Comparison of ENCODE assay signal across 9 cellular contexts in the genomic region with DNA sequence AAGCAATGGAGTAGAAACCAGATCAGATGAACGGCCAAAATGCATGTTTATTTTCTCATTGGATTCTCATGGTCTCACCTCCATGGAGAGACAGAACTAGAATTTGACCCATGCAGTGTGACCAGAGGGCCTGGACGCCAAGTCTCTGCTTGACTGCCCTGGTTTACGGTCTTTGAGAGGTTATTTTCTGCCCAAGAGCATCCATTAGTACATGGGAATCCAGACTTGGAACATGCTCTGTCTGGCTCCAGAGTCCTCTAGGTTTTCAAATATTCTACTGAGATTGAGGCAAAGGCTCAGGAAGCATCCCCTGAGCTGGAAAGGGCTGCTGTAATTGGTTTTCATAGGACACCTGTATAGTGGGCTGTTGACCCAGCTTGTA. TPM values are rescaled to one million over a fixed set of nuclear protein-coding genes. Genes with fewer than 3 reads are reported as not detected.
A peak's percentile ranks its signal among the peaks of the same experiment; 100 is the strongest.
DNase-seq lines count a peak whose midpoint lies in the region; ATAC-seq and TF ChIP-seq lines count a peak whose summit lies in the region.
"Had no signal": no experiment of that assay in that cellular context is flagged by ENCODE, and none has a peak within 500 bp of the region (broad histone marks: within the 10 kb centered on the region; RNA-seq: fewer than 3 reads in every experiment).

No MANE protein-coding gene starts in this region.

- H3K9me3 Mint-ChIP-seq in activated B cell treated with CpG ODN at 0.5 μM for 24 hours, result no peaks in the 10 kb centered on the region

- H3K27me3 ChIP-seq in right lobe of liver, result no peaks in the 10 kb centered on the region

- peak overlapping the region; percentile 74 for H3K4me3 Mint-ChIP-seq in activated B cell treated with CpG ODN at 0.5 μM for 24 hours

- no peaks in the 10 kb centered on the region for H3K36me3 ChIP-seq in right lobe of liver

- no peaks in the 10 kb centered on the region for H3K27me3 Mint-ChIP-seq in activated B cell treated with CpG ODN at 0.5 μM for 24 hours

- TF ChIP-seq CTCF in activated B cell treated with CpG ODN at 0.5 μM for 24 hours (IDR thresholded peaks at IDR 0.05), result no peak
- TF ChIP-seq CTCF in right lobe of liver (IDR thresholded peaks at IDR 0.05), result no peak

- H3K4me3 ChIP-seq in right lobe of liver, result peak overlapping the region; percentile 17 to 50 (median 32)

- H3K27ac ChIP-seq in right lobe of liver, result no peak overlapping the region

- H3K4me1 Mint-ChIP-seq in activated B cell treated with CpG ODN at 0.5 μM for 24 hours, result peaks cover 16% of the 10 kb centered on the region

- ATAC-seq in Right ventricle myocardium superior (ENCODE audit: poor library complexity) (peak; percentile 15), activated B cell treated with CpG ODN at 0.5 μM for 24 hours (ENCODE audit: low read depth) (no peak), right lobe of liver (peak; percentile 23 to 38 (median 26)), HG03108 (IDR thresholded peaks at IDR 0.05; ENCODE audit: unreplicated experiment) (no peak)

- no peaks in the 10 kb centered on the region for H3K36me3 Mint-ChIP-seq in activated B cell treated with CpG ODN at 0.5 μM for 24 hours (ENCODE audit: low read depth)

- DNase-seq in Right ventricle myocardium superior, result no peak
- DNase-seq in cardiac septum (ENCODE audit: low spot score), result no peak
- DNase-seq in activated B cell treated with CpG ODN at 0.5 μM for 24 hours, result no peak
- DNase-seq in right lobe of liver, result no peak
- no peak for DNase-seq in middle frontal gyrus (ENCODE audit: extremely low spot score, low spot score)
- no peak for DNase-seq in kidney tubule cell (ENCODE audit: low spot score)
- DNase-seq in globus pallidus (ENCODE audit: low spot score), result no peak
- DNase-seq: activated CD4-positive, alpha-beta T cell treated with anti-CD3 and anti-CD28 coated beads, Interleukin-2, amount 50 U/mL, for 4 hours had no signal

- WGBS in right lobe of liver (ENCODE audit: insufficient coverage, low coverage, low lambda C conversion rate, missing lambda C conversion rate), result 50% methylated on average over 1 of the region's 3 CpGs

- CTCF ChIA-PET in activated B cell treated with CpG ODN at 0.5 μM for 24 hours (lab: Charles Lee), result interaction anchor here (0.6 to 1.9 kb wide), 3 partner anchors 46 to 124 kb away, joined by 3 to 35 read pairs (median 5); no protein-coding TSS in a partner anchor

- peaks cover 0 to 5% (median 0%) of the 10 kb centered on the region in 4 donors for H3K4me1 ChIP-seq in right lobe of liver

- no peak for TF ChIP-seq POLR2A in right lobe of liver (IDR thresholded peaks at IDR 0.05)

- no peak overlapping the region for H3K27ac Mint-ChIP-seq in activated B cell treated with CpG ODN at 0.5 μM for 24 hours

- intact Hi-C loops in Right ventricle myocardium superior (cut with DNase I), result loop anchor here (10.0 kb wide), 1 partner anchor 117 kb away; no protein-coding TSS in a partner anchor
- intact Hi-C loops in cardiac septum (cut with DNase I), result no loop called here
- intact Hi-C loops in activated B cell treated with CpG ODN at 0.5 μM for 24 hours (cut with micrococcal nuclease), result no loop called here
- intact Hi-C loops in right lobe of liver (cut with DNase I), result no loop called here

- no peaks in the 10 kb centered on the region for H3K9me3 ChIP-seq in right lobe of liver

- POLR2A ChIA-PET in activated B cell treated with CpG ODN at 0.5 μM for 24 hours (lab: Charles Lee), result interaction anchor here (1.3 to 1.6 kb wide), 2 partner anchors 24 to 124 kb away, joined by 3 to 9 read pairs; no protein-coding TSS in a partner anchor

RNA-seq across cellular contexts. Expression of gene UST, which starts 45.4 kb away (rescaled TPM):
- total RNA-seq in Right ventricle myocardium superior (3.9 TPM), cardiac septum (2.1 TPM), activated B cell treated with CpG ODN at 0.5 μM for 24 hours (14.3 and 18.1 TPM in 2 replicates), right lobe of liver (1 to 10 TPM in 3 of 6 experiments, under 1 TPM in 3; 0.44 to 1.9 (median 0.91) TPM)

Comparison
In these comparisons a context has a peak if more than half of its experiments do, and no peak if none do; other contexts are left out.
1. ATAC-seq: peak in Right ventricle myocardium superior (single experiment) and right lobe of liver (4 of 4); none in activated B cell treated with CpG ODN at 0.5 μM for 24 hours (single experiment) and HG03108 (single experiment).